Comparison of ENCODE assay signal across 8 cellular contexts in genomic region chr3:47522082-47522987, GRCh38. TPM values are rescaled to one million over a fixed set of nuclear protein-coding genes. Genes with fewer than 3 reads are reported as not detected.
DNase-seq lines count a peak whose midpoint lies in the region; ATAC-seq and TF ChIP-seq lines count a peak whose summit lies in the region.

No MANE protein-coding gene starts in this region.

- no peak overlapping the region for H3K4me3 ChIP-seq in GM12864 (ENCODE audit: low read depth, low read length)
- H3K4me3 ChIP-seq in lower leg skin (ENCODE audit: low read depth, poor library complexity, severe bottlenecking) = no peak overlapping the region

- H3K4me1 Mint-ChIP-seq in activated CD4-positive, alpha-beta T cell treated with anti-CD3 and anti-CD28 coated beads, Interleukin-2, amount 10 ng/mL, durations not matched to agents 7 days and 5 days = peaks cover 11% of the 10 kb centered on the region

- CTCF ChIA-PET in activated CD4-positive, alpha-beta T cell treated with anti-CD3 and anti-CD28 coated beads, Interleukin-2, amount 10 ng/mL, durations not matched to agents 7 days and 5 days (lab: Charles Lee) = interaction anchor here (0.6 to 3.9 kb wide), 24 partner anchors 9 to 1306 kb away, joined by 3 to 43 read pairs (median 4); partner anchors contain the start of gene ELP6

- H3K27me3 Mint-ChIP-seq in activated CD4-positive, alpha-beta T cell treated with anti-CD3 and anti-CD28 coated beads, Interleukin-2, amount 10 ng/mL, durations not matched to agents 7 days and 5 days = no peaks in the 10 kb centered on the region

- TF ChIP-seq POLR2A in lower leg skin (IDR thresholded peaks at IDR 0.05) = no peak

- ATAC-seq in HG03520 (IDR thresholded peaks at IDR 0.05; ENCODE audit: unreplicated experiment) = peak; percentile 72
- no peak for ATAC-seq in GM18511 (IDR thresholded peaks at IDR 0.05; ENCODE audit: unreplicated experiment)

- WGBS in lower leg skin, 2 donors = 36 to 41% methylated on average over 14 to 15 of the region's 15 CpGs

- H3K9me3 Mint-ChIP-seq in activated CD4-positive, alpha-beta T cell treated with anti-CD3 and anti-CD28 coated beads, Interleukin-2, amount 10 ng/mL, durations not matched to agents 7 days and 5 days = no peaks in the 10 kb centered on the region

- no peak overlapping the region for H3K4me3 Mint-ChIP-seq in activated CD4-positive, alpha-beta T cell treated with anti-CD3 and anti-CD28 coated beads, Interleukin-2, amount 10 ng/mL, durations not matched to agents 7 days and 5 days

- POLR2A ChIA-PET in activated CD4-positive, alpha-beta T cell treated with anti-CD3 and anti-CD28 coated beads, Interleukin-2, amount 10 ng/mL, durations not matched to agents 7 days and 5 days (lab: Charles Lee) = interaction anchor here (0.5 to 0.6 kb wide), 2 partner anchors 17 to 266 kb away, joined by 3 to 7 read pairs; no protein-coding TSS in a partner anchor

- intact Hi-C loops in lower leg skin (cut with DNase I; ENCODE audit: low total_unique reads) = loop anchor here (5.0 kb wide), 1 partner anchor 270 kb away; no protein-coding TSS in a partner anchor

- peak overlapping the region; percentile 33 for H3K27ac Mint-ChIP-seq in activated CD4-positive, alpha-beta T cell treated with anti-CD3 and anti-CD28 coated beads, Interleukin-2, amount 10 ng/mL, durations not matched to agents 7 days and 5 days

- no peaks in the 10 kb centered on the region for H3K36me3 Mint-ChIP-seq in activated CD4-positive, alpha-beta T cell treated with anti-CD3 and anti-CD28 coated beads, Interleukin-2, amount 10 ng/mL, durations not matched to agents 7 days and 5 days (ENCODE audit: low read depth)

- DNase-seq in GM12864 (ENCODE audit: low read depth) (peak; percentile 80), NCI-H82 (lab: John Stamatoyannopoulos, UW) (peak; percentile 96), dermis microvascular lymphatic vessel endothelial cell (ENCODE audit: low read depth in 2 of 2) (peak; percentile 86 to 92), lower leg skin (ENCODE audit: low spot score in 2 of 2) (peak; percentile 80 to 95)
- peak; percentile 84 for DNase-seq in activated CD4-positive, alpha-beta T cell treated with anti-CD3 and anti-CD28 coated beads, Interleukin-2, amount 10 ng/mL, durations not matched to agents 7 days and 5 days
- DNase-seq in stimulated activated CD4-positive, alpha-beta T cell treated with anti-CD3 and anti-CD28 coated beads, TNF-alpha, amount 100 ng/mL, for 24 hours (ENCODE audit: low read depth in 3 of 3) = peak; percentile 44 to 79 (median 62)

- TF ChIP-seq CTCF in GM12864 (IDR thresholded peaks at IDR 0.05; ENCODE audit: low read depth, low read length, missing control alignments) (peak; percentile 93), lower leg skin (IDR thresholded peaks at IDR 0.05) (peak in 1 of 3 donors; percentile 87)

RNA-seq across cellular contexts. Expression of gene ELP6, which starts 8.8 kb away (rescaled TPM):
- 10 to 100 TPM; 42.2 to 50.1 TPM for total RNA-seq in activated CD4-positive, alpha-beta T cell treated with anti-CD3 and anti-CD28 coated beads, Interleukin-2, amount 10 ng/mL, durations not matched to agents 7 days and 5 days
- total RNA-seq in dermis microvascular lymphatic vessel endothelial cell = 27.9 and 34.6 TPM in 2 replicates
- total RNA-seq in lower leg skin = 10 to 100 TPM; 17.8 to 24.0 (median 19.4) TPM

RNA-seq across cellular contexts. Expression of gene SCAP, which starts 46.6 kb away (rescaled TPM):
- 10 to 100 TPM; 68.1 to 71.4 TPM for total RNA-seq in activated CD4-positive, alpha-beta T cell treated with anti-CD3 and anti-CD28 coated beads, Interleukin-2, amount 10 ng/mL, durations not matched to agents 7 days and 5 days
- total RNA-seq in dermis microvascular lymphatic vessel endothelial cell = 39.2 and 55.9 TPM in 2 replicates
- total RNA-seq in lower leg skin = 100 to 1,000 TPM; 100 to 188 (median 123) TPM

RNA-seq across cellular contexts. Expression of gene CSPG5, which starts 56.3 kb away (rescaled TPM):
- total RNA-seq in activated CD4-positive, alpha-beta T cell treated with anti-CD3 and anti-CD28 coated beads, Interleukin-2, amount 10 ng/mL, durations not matched to agents 7 days and 5 days = under 1 TPM; 0.40 TPM
- total RNA-seq in dermis microvascular lymphatic vessel endothelial cell = 0.26 and 0.38 TPM in 2 replicates
- 1 to 10 TPM in 1 of 4 donors, under 1 TPM in 3; 0.30 to 3.2 (median 0.96) TPM for total RNA-seq in lower leg skin
